16 cellular contexts compared by ENCODE assay signal in genomic region chr9:18658764-18659705, GRCh38.
DNase-seq lines count a peak whose midpoint lies in the region; TF ChIP-seq lines count a peak whose summit lies in the region.
"Had no signal": no experiment of that assay in that cellular context is flagged by ENCODE, and none has a peak within 500 bp of the region (broad histone marks: within the 10 kb centered on the region; RNA-seq: fewer than 3 reads in every experiment).

No MANE protein-coding gene starts in this region.

- no peak for TF ChIP-seq CTCF in astrocyte of the spinal cord (IDR thresholded peaks at IDR 0.05; ENCODE audit: low read depth, low read length)

- DNase-seq in ACHN (peak; percentile 32), HS-5 (ENCODE audit: low read depth) (peak; percentile 63), astrocyte of the spinal cord (ENCODE audit: low read depth, low spot score) (peak; percentile 72), glomerular visceral epithelial cell (ENCODE audit: extremely low spot score) (peak; percentile 6), medulla oblongata (ENCODE audit: extremely low spot score) (no peak), cerebellum (ENCODE audit: low spot score) (no peak), NCI-H510A treated with DMSO at 0.1 percent for 48 hours (lab: John Stamatoyannopoulos, UW) (no peak), NCI-H1105 (lab: John Stamatoyannopoulos, UW) (no peak)
- DNase-seq: activated CD8-positive, alpha-beta T cell treated with anti-CD3 and anti-CD28 coated beads, Interleukin-2, amount 10 ng/mL, durations not matched to agents 7 days and 5 days; DMS53; midbrain; NCI-H187; SIG-M5 had no signal

- H3K4me3 ChIP-seq in astrocyte of the spinal cord (ENCODE audit: low read depth, low read length) = no peak overlapping the region
- H3K4me3 ChIP-seq: cardiac muscle cell, GM12878, tibial nerve had no signal

- in situ Hi-C loops in ACHN (cut with HindIII; ENCODE audit: low pct_ligation_motif_present, low pct_unique_long_range_greater_than_20kb, low sequenced_read_pairs) = loop anchor here (25.0 kb wide), 1 partner anchor 128 kb away; no protein-coding TSS in a partner anchor
- in situ Hi-C loops in astrocyte of the spinal cord (cut with HindIII; ENCODE audit: low sequenced_read_pairs) = no loop called here

Comparison
In these comparisons a context has a peak if more than half of its experiments do, and no peak if none do; other contexts are left out.
1. DNase-seq: peak in ACHN (single experiment), HS-5 (single experiment), astrocyte of the spinal cord (single experiment) and glomerular visceral epithelial cell (single experiment); none in medulla oblongata (single experiment), cerebellum (single experiment), NCI-H510A treated with DMSO at 0.1 percent for 48 hours (single experiment) and NCI-H1105 (single experiment).